ENCODE assay signal across 8 cellular contexts in genomic region chr1:183417691-183418491, GRCh38. TPM values are rescaled to one million over a fixed set of nuclear protein-coding genes. Genes with fewer than 3 reads are reported as not detected.
DNase-seq lines count a peak whose midpoint lies in the region; FAIRE-seq and TF ChIP-seq lines count a peak whose summit lies in the region.

Gene NMNAT2, minus strand, starts transcription at chr1:183418380. Its CDS starts 113 bp downstream, at chr1:183418267.

- H3K4me2 ChIP-seq in MM.1S (ENCODE audit: low read depth, low read length) = no peak within 1 kb of the TSS

- peak; percentile 48 for DNase-seq in D721Med (ENCODE audit: insufficient read length, low spot score)
- peak; percentile 78 to 91 for DNase-seq in NCI-H187 (lab: John Stamatoyannopoulos, UW)
- peak; percentile 44 for DNase-seq in MCF 10A (ENCODE audit: unreplicated experiment)
- peak; percentile 52 for DNase-seq in inferior parietal cortex (ENCODE audit: extremely low spot score)
- no peak for DNase-seq in GM19239 (ENCODE audit: insufficient read length, low spot score)
- no peak for DNase-seq in MM.1S
- no peak for DNase-seq in T-helper 9 cell

- POLR2A ChIA-PET in MCF 10A (lab: Yijun Ruan, JAX) = interaction anchor here (0.8 to 0.9 kb wide), 2 partner anchors 29 to 53 kb away, joined by 3 read pairs; no protein-coding TSS in a partner anchor

- BruUV-seq in MCF 10A (replicated peaks; lab: Mats Ljungman, UMichigan) = no TSS peak

- H3K4me3 ChIP-seq in MM.1S (ENCODE audit: low read length) = no peak within 1 kb of the TSS

- no peaks in the 10 kb centered on the region for H3F3A ChIP-seq in MM.1S (ENCODE audit: insufficient read depth, low read length)

- no peaks in the 10 kb centered on the region for H3K9me3 ChIP-seq in MM.1S (replicated peaks; ENCODE audit: insufficient read depth, low read length)

- CTCF ChIA-PET in MCF 10A (lab: Yijun Ruan, JAX) = interaction anchor here (0.6 to 1.0 kb wide), 5 partner anchors 18 to 502 kb away, joined by 3 to 6 read pairs (median 4); no protein-coding TSS in a partner anchor

- H3K36me3 Mint-ChIP-seq in MCF 10A (ENCODE audit: insufficient read depth, unreplicated experiment) = no peaks in the 10 kb centered on the region
- H3K36me3 Mint-ChIP-seq in stimulated activated naive CD8-positive, alpha-beta T cell treated with anti-CD3 and anti-CD28 coated beads, Interleukin-15, Interleukin-2, amounts not matched to agents 100 ng/mL and 50 ng/mL, for 24 hours (ENCODE audit: low read depth) = no peaks in the 10 kb centered on the region

- peak; percentile 56 for FAIRE-seq in D721Med (lab: Jason Lieb, UNC)
- no peak for FAIRE-seq in GM19239 (lab: Jason Lieb, UNC)

- H3K79me2 ChIP-seq in MM.1S (ENCODE audit: low read length) = no peaks in the 10 kb centered on the region

- no peaks in the 10 kb centered on the region for H3K9me3 Mint-ChIP-seq in MCF 10A (ENCODE audit: unreplicated experiment)
- no peaks in the 10 kb centered on the region for H3K9me3 Mint-ChIP-seq in stimulated activated naive CD8-positive, alpha-beta T cell treated with anti-CD3 and anti-CD28 coated beads, Interleukin-15, Interleukin-2, amounts not matched to agents 100 ng/mL and 50 ng/mL, for 24 hours

- H3K4me1 ChIP-seq in MM.1S (ENCODE audit: low read length) = no peaks in the 10 kb centered on the region

- H3K27ac ChIP-seq in MM.1S (ENCODE audit: low read length) = no peak within 1 kb of the TSS

- TF ChIP-seq CTCF in D721Med (IDR thresholded peaks at IDR 0.05; ENCODE audit: insufficient read depth, missing control alignments) = no peak
- TF ChIP-seq CTCF in MCF 10A (IDR thresholded peaks at IDR 0.05; ENCODE audit: unreplicated experiment) = no peak
- TF ChIP-seq CTCF in MM.1S (IDR thresholded peaks at IDR 0.05; ENCODE audit: low read length) = no peak

- no peak within 1 kb of the TSS for H2AFZ ChIP-seq in MM.1S (ENCODE audit: low read length)

- peak within 1 kb of the TSS; percentile 80 for H3K4me3 Mint-ChIP-seq in MCF 10A (ENCODE audit: unreplicated experiment)
- peak within 1 kb of the TSS; percentile 65 for H3K4me3 Mint-ChIP-seq in stimulated activated naive CD8-positive, alpha-beta T cell treated with anti-CD3 and anti-CD28 coated beads, Interleukin-15, Interleukin-2, amounts not matched to agents 100 ng/mL and 50 ng/mL, for 24 hours

- intact Hi-C loops in MCF 10A (cut with micrococcal nuclease) = no loop called here

- H3K27ac Mint-ChIP-seq in MCF 10A (ENCODE audit: low read depth, unreplicated experiment) = peak within 1 kb of the TSS; percentile 4
- H3K27ac Mint-ChIP-seq in stimulated activated naive CD8-positive, alpha-beta T cell treated with anti-CD3 and anti-CD28 coated beads, Interleukin-15, Interleukin-2, amounts not matched to agents 100 ng/mL and 50 ng/mL, for 24 hours = no peak within 1 kb of the TSS

- no peaks in the 10 kb centered on the region for H4K20me1 ChIP-seq in MM.1S (ENCODE audit: insufficient read depth, low read length)

- peaks cover 17% of the 10 kb centered on the region for H3K4me1 Mint-ChIP-seq in MCF 10A (ENCODE audit: insufficient read depth, unreplicated experiment)
- peaks cover 27% of the 10 kb centered on the region for H3K4me1 Mint-ChIP-seq in stimulated activated naive CD8-positive, alpha-beta T cell treated with anti-CD3 and anti-CD28 coated beads, Interleukin-15, Interleukin-2, amounts not matched to agents 100 ng/mL and 50 ng/mL, for 24 hours (ENCODE audit: low read depth)

- no peaks in the 10 kb centered on the region for H3K9me2 ChIP-seq in MM.1S (replicated peaks; ENCODE audit: insufficient read depth, low read length)

- H3K27me3 Mint-ChIP-seq in MCF 10A (ENCODE audit: insufficient read depth, unreplicated experiment) = peaks cover 24% of the 10 kb centered on the region
- H3K27me3 Mint-ChIP-seq in stimulated activated naive CD8-positive, alpha-beta T cell treated with anti-CD3 and anti-CD28 coated beads, Interleukin-15, Interleukin-2, amounts not matched to agents 100 ng/mL and 50 ng/mL, for 24 hours = peaks cover 71% of the 10 kb centered on the region

- H3K27me3 ChIP-seq in MM.1S (replicated peaks; ENCODE audit: insufficient read depth, low read length) = no peaks in the 10 kb centered on the region

- no peaks in the 10 kb centered on the region for H3K36me3 ChIP-seq in MM.1S (replicated peaks; ENCODE audit: insufficient read depth, low read length)

- H3K9ac ChIP-seq in MM.1S (ENCODE audit: low read length) = no peak within 1 kb of the TSS

RNA-seq across cellular contexts. Expression of gene NMNAT2, which starts in this region (rescaled TPM):
- 4.7 and 10.8 TPM in 2 replicates for total RNA-seq in MCF 10A (2022)

Comparison
In these comparisons a context has a peak if more than half of its experiments do, and no peak if none do; other contexts are left out.
1. DNase-seq: peak in D721Med (single experiment), NCI-H187 (2 of 2), MCF 10A (single experiment) and inferior parietal cortex (single experiment); none in GM19239 (single experiment), MM.1S (single experiment) and T-helper 9 cell (single experiment).